Comparison of ENCODE assay signal across 8 cellular contexts in genomic region chr3:63863150-63864007, GRCh38. TPM values are rescaled to one million over a fixed set of nuclear protein-coding genes. Genes with fewer than 3 reads are reported as not detected.
DNase-seq lines count a peak whose midpoint lies in the region; ATAC-seq lines count a peak whose summit lies in the region.

A gene with protein sequence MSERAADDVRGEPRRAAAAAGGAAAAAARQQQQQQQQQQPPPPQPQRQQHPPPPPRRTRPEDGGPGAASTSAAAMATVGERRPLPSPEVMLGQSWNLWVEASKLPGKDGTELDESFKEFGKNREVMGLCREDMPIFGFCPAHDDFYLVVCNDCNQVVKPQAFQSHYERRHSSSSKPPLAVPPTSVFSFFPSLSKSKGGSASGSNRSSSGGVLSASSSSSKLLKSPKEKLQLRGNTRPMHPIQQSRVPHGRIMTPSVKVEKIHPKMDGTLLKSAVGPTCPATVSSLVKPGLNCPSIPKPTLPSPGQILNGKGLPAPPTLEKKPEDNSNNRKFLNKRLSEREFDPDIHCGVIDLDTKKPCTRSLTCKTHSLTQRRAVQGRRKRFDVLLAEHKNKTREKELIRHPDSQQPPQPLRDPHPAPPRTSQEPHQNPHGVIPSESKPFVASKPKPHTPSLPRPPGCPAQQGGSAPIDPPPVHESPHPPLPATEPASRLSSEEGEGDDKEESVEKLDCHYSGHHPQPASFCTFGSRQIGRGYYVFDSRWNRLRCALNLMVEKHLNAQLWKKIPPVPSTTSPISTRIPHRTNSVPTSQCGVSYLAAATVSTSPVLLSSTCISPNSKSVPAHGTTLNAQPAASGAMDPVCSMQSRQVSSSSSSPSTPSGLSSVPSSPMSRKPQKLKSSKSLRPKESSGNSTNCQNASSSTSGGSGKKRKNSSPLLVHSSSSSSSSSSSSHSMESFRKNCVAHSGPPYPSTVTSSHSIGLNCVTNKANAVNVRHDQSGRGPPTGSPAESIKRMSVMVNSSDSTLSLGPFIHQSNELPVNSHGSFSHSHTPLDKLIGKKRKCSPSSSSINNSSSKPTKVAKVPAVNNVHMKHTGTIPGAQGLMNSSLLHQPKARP (plus strand): TSS chr3:63863867. CDS start chr3:63912599, 48,732 bp downstream.
Gene THOC7 (minus strand): TSS chr3:63863805. CDS start chr3:63863790, 15 bp downstream.

- ATAC-seq in GM18519 (IDR thresholded peaks at IDR 0.05; ENCODE audit: low FRiP score, unreplicated experiment) (peak; percentile 45), HG03025 (IDR thresholded peaks at IDR 0.05; ENCODE audit: low FRiP score, unreplicated experiment) (peak; percentile 73), esophagus mucosa (peak; percentile 79)
- ATAC-seq in activated T-cell treated with anti-CD3 and anti-CD28 coated beads, Interleukin-2, amount 50 U/mL, for 4 hours = peak; percentile 82 to 84
- ATAC-seq in stimulated activated naive B cell treated with anti-CD40 and anti-IgM and Interleukin-4, amounts not matched to agents 10 μg/mL and 1 μg/mL and 100 μg/mL, for 72 hours (replicated peaks) = peak; percentile 79 to 83

- H3K4me1 Mint-ChIP-seq in activated T-cell treated with anti-CD3 and anti-CD28 coated beads, Interleukin-2, amount 50 U/mL, for 4 hours (ENCODE audit: low read depth) = peaks cover 61% of the 10 kb centered on the region
- H3K4me1 Mint-ChIP-seq in stimulated activated naive B cell treated with anti-CD40 and anti-IgM and Interleukin-4, amounts not matched to agents 10 μg/mL and 1 μg/mL and 100 μg/mL, for 72 hours = peaks cover 33 to 54% of the 10 kb centered on the region in 2 donors

- H3K9ac ChIP-seq in NT2/D1 (ENCODE audit: insufficient read length, low read depth) = peak within 1 kb of the TSS; percentile 91

- H3K4me3 Mint-ChIP-seq in activated T-cell treated with anti-CD3 and anti-CD28 coated beads, Interleukin-2, amount 50 U/mL, for 4 hours = peak within 1 kb of the TSS; percentile 86
- H3K4me3 Mint-ChIP-seq in stimulated activated naive B cell treated with anti-CD40 and anti-IgM and Interleukin-4, amounts not matched to agents 10 μg/mL and 1 μg/mL and 100 μg/mL, for 72 hours = peak within 1 kb of the TSS; percentile 99

- DNase-seq in NT2/D1 (ENCODE audit: low read depth, low spot score) (peak; percentile 28), myocyte (ENCODE audit: low read depth) (peak; percentile 77)
- DNase-seq in activated T-cell treated with anti-CD3 and anti-CD28 coated beads, Interleukin-2, amount 50 U/mL, for 4 hours = peak; percentile 66
- DNase-seq in stimulated activated naive B cell treated with anti-CD40 and anti-IgM and Interleukin-4, amounts not matched to agents 10 μg/mL and 1 μg/mL and 100 μg/mL, for 72 hours = peak; percentile 70

- no peaks in the 10 kb centered on the region for H3K9me3 ChIP-seq in NT2/D1 (ENCODE audit: insufficient read depth, low read length)

- H3K9me3 Mint-ChIP-seq in activated T-cell treated with anti-CD3 and anti-CD28 coated beads, Interleukin-2, amount 50 U/mL, for 4 hours = no peaks in the 10 kb centered on the region
- H3K9me3 Mint-ChIP-seq in stimulated activated naive B cell treated with anti-CD40 and anti-IgM and Interleukin-4, amounts not matched to agents 10 μg/mL and 1 μg/mL and 100 μg/mL, for 72 hours = no peaks in the 10 kb centered on the region

- peaks cover 11% of the 10 kb centered on the region for H3K4me1 ChIP-seq in ACC112 (ENCODE audit: control insufficient read depth, insufficient read depth, low read length, unreplicated experiment)
- peaks cover 3% of the 10 kb centered on the region for H3K4me1 ChIP-seq in NT2/D1 (ENCODE audit: insufficient read depth, insufficient read length)

- peak within 1 kb of the TSS; percentile 85 for H2AFZ ChIP-seq in ACC112 (ENCODE audit: low read length, unreplicated experiment)

- H3K36me3 Mint-ChIP-seq in activated T-cell treated with anti-CD3 and anti-CD28 coated beads, Interleukin-2, amount 50 U/mL, for 4 hours (ENCODE audit: insufficient read depth) = peaks cover 14% of the 10 kb centered on the region
- peaks cover 4 to 28% of the 10 kb centered on the region in 2 donors for H3K36me3 Mint-ChIP-seq in stimulated activated naive B cell treated with anti-CD40 and anti-IgM and Interleukin-4, amounts not matched to agents 10 μg/mL and 1 μg/mL and 100 μg/mL, for 72 hours

- H3K27me3 Mint-ChIP-seq in activated T-cell treated with anti-CD3 and anti-CD28 coated beads, Interleukin-2, amount 50 U/mL, for 4 hours (ENCODE audit: low read depth) = no peaks in the 10 kb centered on the region
- no peaks in the 10 kb centered on the region for H3K27me3 Mint-ChIP-seq in stimulated activated naive B cell treated with anti-CD40 and anti-IgM and Interleukin-4, amounts not matched to agents 10 μg/mL and 1 μg/mL and 100 μg/mL, for 72 hours

- peak within 1 kb of the TSS; percentile 99 for H3K4me3 ChIP-seq in ACC112 (ENCODE audit: low read depth, low read length)
- H3K4me3 ChIP-seq in NT2/D1 (ENCODE audit: insufficient read length, low read depth) = peak within 1 kb of the TSS; percentile 88

- H3K27ac ChIP-seq in ACC112 (ENCODE audit: low read depth, low read length) = peak within 1 kb of the TSS; percentile 52

- H3K27me3 ChIP-seq in ACC112 (ENCODE audit: insufficient read depth, low read length) = no peaks in the 10 kb centered on the region
- no peaks in the 10 kb centered on the region for H3K27me3 ChIP-seq in NT2/D1 (ENCODE audit: insufficient read depth, insufficient read length)

- H3K79me2 ChIP-seq in ACC112 (ENCODE audit: control insufficient read depth, insufficient read depth, low read length, unreplicated experiment) = peaks cover 89% of the 10 kb centered on the region

- H3K27ac Mint-ChIP-seq in stimulated activated naive B cell treated with anti-CD40 and anti-IgM and Interleukin-4, amounts not matched to agents 10 μg/mL and 1 μg/mL and 100 μg/mL, for 72 hours = peak within 1 kb of the TSS; percentile 100

- no peaks in the 10 kb centered on the region for H3K36me3 ChIP-seq in ACC112 (ENCODE audit: insufficient read depth, low read length)
- H3K36me3 ChIP-seq in NT2/D1 (ENCODE audit: insufficient read depth, insufficient read length, low read length) = peaks cover 14% of the 10 kb centered on the region

RNA-seq across cellular contexts. Expression of the first gene that starts in this region (rescaled TPM):
- 10 to 100 TPM; 19.9 to 26.7 (median 23.7) TPM for total RNA-seq in activated T-cell treated with anti-CD3 and anti-CD28 coated beads, Interleukin-2, amount 50 U/mL, for 4 hours
- total RNA-seq in esophagus mucosa (21.9 TPM), myocyte (6.9 and 8.7 TPM in 2 replicates)
- polyA plus RNA-seq in myocyte (2012) = 6.3 TPM

RNA-seq across cellular contexts. Expression of gene THOC7, which starts in this region (rescaled TPM):
- 10 to 100 TPM; 70.5 to 80.3 (median 74.5) TPM for total RNA-seq in activated T-cell treated with anti-CD3 and anti-CD28 coated beads, Interleukin-2, amount 50 U/mL, for 4 hours
- total RNA-seq in esophagus mucosa = 70.6 TPM
- total RNA-seq in myocyte = 57.0 and 57.7 TPM in 2 replicates
- 51.9 TPM for polyA plus RNA-seq in myocyte (2012)

Comparison
In these comparisons a context has a peak if more than half of its experiments do, and no peak if none do; other contexts are left out.
1. Peak in every context shown above with its lines: DNase-seq, ATAC-seq, H3K4me3 ChIP-seq and H3K27ac ChIP-seq.